Comparison of ENCODE assay signal across 1 cellular context in genomic region chr16:3175157-3176153, GRCh38.
TF ChIP-seq lines count a peak whose summit lies in the region.

No MANE protein-coding gene starts in this region.

TF ChIP-seq in HEK293, 187 proteins besides CTCF, POLR2A, EP300 and RAD21 (continued from another document):
- TF ChIP-seq ZBTB20 (tag by site-specific recombination; IDR thresholded peaks at IDR 0.05) (peak; percentile 72), ZNF133 (tag by site-specific recombination; IDR thresholded peaks at IDR 0.05) (no peak), ZNF514 (tag by site-specific recombination; IDR thresholded peaks at IDR 0.05) (no peak), HOXA7 (CRISPR knock-in tag; IDR thresholded peaks at IDR 0.05; ENCODE audit: borderline replicate concordance) (no peak), ZFP37 (tag by site-specific recombination; IDR thresholded peaks at IDR 0.05) (0 out of 2 replicates have a peak, but pooled peaks have one; percentile 39), ZNF555 (tag by site-specific recombination; conservative IDR thresholded peaks at IDR 0.05) (no peak), PRDM10 (tag by site-specific recombination; IDR thresholded peaks at IDR 0.05) (peak; percentile 34; the same call in 1 of the 2 replicates), ZNF701 (tag by site-specific recombination; IDR thresholded peaks at IDR 0.05) (no peak), HIC1 (tag by site-specific recombination; IDR thresholded peaks at IDR 0.05) (0 out of 2 replicates have a peak, but pooled peaks have one; percentile 18), SP2 (tag by site-specific recombination; IDR thresholded peaks at IDR 0.05) (0 out of 2 replicates have a peak, but pooled peaks have one; percentile 4), ZNF76 (tag by site-specific recombination; IDR thresholded peaks at IDR 0.05; ENCODE audit: borderline replicate concordance, low read depth) (peak; percentile 31; the same call in 1 of the 2 replicates), ZNF626 (tag by site-specific recombination; IDR thresholded peaks at IDR 0.05) (no peak), TRIM28 (IDR thresholded peaks at IDR 0.05; ENCODE audit: borderline replicate concordance, low read length) (peak; percentile 31; the same call in 1 of the 2 replicates), ZNF341 (tag by site-specific recombination; IDR thresholded peaks at IDR 0.05; ENCODE audit: low read depth) (no peak), ZNF398 (tag by site-specific recombination; IDR thresholded peaks at IDR 0.05) (no peak), ZNF132 (tag by site-specific recombination; IDR thresholded peaks at IDR 0.05; ENCODE audit: borderline replicate concordance) (no peak), AEBP2 (tag by site-specific recombination; IDR thresholded peaks at IDR 0.05; ENCODE audit: borderline replicate concordance) (no peak), ZFP41 (tag by site-specific recombination; IDR thresholded peaks at IDR 0.05; ENCODE audit: borderline replicate concordance) (no peak), ZNF664 (tag by site-specific recombination; IDR thresholded peaks at IDR 0.05) (no peak), ZNF585B (tag by site-specific recombination; IDR thresholded peaks at IDR 0.05) (no peak), ZNF362 (tag by site-specific recombination; IDR thresholded peaks at IDR 0.05) (no peak), MYNN (tag by site-specific recombination; IDR thresholded peaks at IDR 0.05; ENCODE audit: borderline replicate concordance) (peak; percentile 72), KLF1 (tag by site-specific recombination; IDR thresholded peaks at IDR 0.05) (no peak; the same call in 1 of the 2 replicates)
